In genomic region chr6:128580224-128581110, GRCh38 we compare ENCODE assay signal across 19 cellular contexts.
"Had no signal": no experiment of that assay in that cellular context is flagged by ENCODE, and none has a peak within 500 bp of the region (broad histone marks: within the 10 kb centered on the region; RNA-seq: fewer than 3 reads in every experiment).

No MANE protein-coding gene starts in this region.

- DNase-seq: activated T-cell treated with anti-CD3 and anti-CD28 coated beads, Interleukin-2, amount 50 U/mL, for 1 hour; hypothalamus; left colon; lower lobe of right lung; naive thymus-derived CD8-positive, alpha-beta T cell; right lobe of liver; stimulated activated CD4-positive, alpha-beta T cell treated with anti-CD3 and anti-CD28 coated beads, Interleukin-2, amount 100 ng/mL, for 24 hours; stomach; T-helper 1 cell; T-helper 9 cell; transverse colon; uterus had no signal

- H3K27me3 ChIP-seq: ascending aorta, right lobe of liver, stomach, suprapubic skin, transverse colon, uterus had no signal

- H3K36me3 ChIP-seq: ascending aorta, lower lobe of right lung, prostate gland, right lobe of liver, stomach, suprapubic skin, transverse colon, uterus had no signal

- H3K9me3 ChIP-seq: ascending aorta, lower lobe of right lung, prostate gland, right lobe of liver, stomach, suprapubic skin, transverse colon, uterus had no signal

- H3K27ac ChIP-seq: ascending aorta, epithelial cell of prostate, lower lobe of right lung, prostate gland, right lobe of liver, stomach, suprapubic skin, transverse colon, uterus had no signal

- ATAC-seq: activated naive CD4-positive, alpha-beta T cell treated with anti-CD3 and anti-CD28 coated beads, Interleukin-2, amount 50 U/mL, for 72 hours; left colon; naive thymus-derived CD8-positive, alpha-beta T cell; right lobe of liver; SK-N-SH treated with all-trans-retinoic acid at 6 μM for 48 hours; stimulated activated effector memory CD8-positive, alpha-beta T cell treated with anti-CD3 and anti-CD28 coated beads, Interleukin-12 subunit alpha, Interleukin-12 subunit beta, amount 100 ng/mL, for 72 hours had no signal

- H3K4me3 ChIP-seq: ascending aorta, lower lobe of right lung, prostate gland, right lobe of liver, stomach, suprapubic skin, transverse colon, uterus had no signal

- H3K4me1 ChIP-seq: ascending aorta, lower lobe of right lung, prostate gland, right lobe of liver, stomach, suprapubic skin, transverse colon, uterus had no signal
